38 cellular contexts compared by ENCODE assay signal in the genomic region with DNA sequence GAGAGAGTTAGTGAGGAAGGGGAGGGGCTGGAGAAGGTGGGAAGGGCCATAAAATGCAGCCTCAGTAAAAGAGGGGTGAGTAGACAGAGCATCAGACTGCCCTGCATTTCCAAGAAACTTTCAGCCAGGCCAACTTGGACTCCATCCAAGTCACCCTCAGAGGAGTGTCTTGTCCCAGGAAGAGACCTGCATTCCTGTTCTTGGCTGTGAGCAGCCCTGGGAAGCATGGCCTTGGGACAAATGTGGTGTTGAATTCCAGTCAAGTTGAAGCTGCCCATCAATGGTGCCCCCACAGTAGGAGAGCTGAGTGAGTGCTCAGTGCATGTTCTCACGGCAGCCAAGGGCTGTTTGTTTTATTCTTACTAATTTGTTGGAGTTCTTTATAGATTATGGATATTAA. TPM values are rescaled to one million over a fixed set of nuclear protein-coding genes. Genes with fewer than 3 reads are reported as not detected.
"Had no signal": no experiment of that assay in that cellular context is flagged by ENCODE, and none has a peak within 500 bp of the region (broad histone marks: within the 10 kb centered on the region; RNA-seq: fewer than 3 reads in every experiment).

No MANE protein-coding gene starts in this region.

- H3K4me3 Mint-ChIP-seq: activated B cell treated with CpG ODN at 0.5 μM for 24 hours; activated CD8-positive, alpha-beta memory T cell treated with anti-CD3 and anti-CD28 coated beads, Interleukin-2, amount 10 ng/mL, durations not matched to agents 7 days and 5 days; activated CD8-positive, alpha-beta T cell treated with anti-CD3 and anti-CD28 coated beads, Interleukin-2, amount 10 ng/mL, durations not matched to agents 7 days and 5 days; activated naive CD4-positive, alpha-beta T cell treated with anti-CD3 and anti-CD28 coated beads for 36 hours; activated naive CD4-positive, alpha-beta T cell treated with anti-CD3 and anti-CD28 coated beads, Interleukin-2, amount 50 U/mL, for 24 hours; activated naive CD8-positive, alpha-beta T cell treated with anti-CD3 and anti-CD28 coated beads for 36 hours; activated naive CD8-positive, alpha-beta T cell treated with anti-CD3 and anti-CD28 coated beads, Interleukin-2, amount 50 U/mL, for 24 hours; activated T-helper 1 cell treated with anti-CD3 and anti-CD28 coated beads, Interleukin-12 subunit alpha, Interleukin-12 subunit beta, Interleukin-2, Interleukin-4 antibody, amounts not matched to agents 30 ng/mL and 10 ng/mL and 1 ng/mL, durations not matched to agents 14 hours and 24 hours and 36 hours; effector memory CD8-positive, alpha-beta T cell; T-helper 17 cell; T-helper 2 cell treated with Interferon-gamma antibody and Interleukin-4, amounts not matched to agents 5 μg/mL and 100 μg/mL, for 36 hours had no signal

- H3K4me1 Mint-ChIP-seq: activated CD8-positive, alpha-beta memory T cell treated with anti-CD3 and anti-CD28 coated beads, Interleukin-2, amount 10 ng/mL, durations not matched to agents 7 days and 5 days; activated naive CD4-positive, alpha-beta T cell treated with anti-CD3 and anti-CD28 coated beads, Interleukin-2, amount 50 U/mL, for 24 hours; activated naive CD8-positive, alpha-beta T cell treated with anti-CD3 and anti-CD28 coated beads for 36 hours; activated naive CD8-positive, alpha-beta T cell treated with anti-CD3 and anti-CD28 coated beads, Interleukin-2, amount 50 U/mL, for 24 hours; T-helper 17 cell had no signal

- DNase-seq: activated B cell treated with CpG ODN at 0.5 μM for 24 hours; activated CD4-positive, alpha-beta T cell treated with anti-CD3 and anti-CD28 coated beads for 48 hours; activated CD4-positive, alpha-beta T cell treated with anti-CD3 and anti-CD28 coated beads, Interleukin-2, amount 50 U/mL, for 1 hour; activated CD4-positive, alpha-beta T cell treated with anti-CD3 and anti-CD28 coated beads, Interleukin-2, amount 50 U/mL, for 48 hours; activated CD8-positive, alpha-beta memory T cell treated with anti-CD3 and anti-CD28 coated beads, Interleukin-2, amount 10 ng/mL, durations not matched to agents 7 days and 5 days; activated CD8-positive, alpha-beta memory T cell treated with anti-CD3 and anti-CD28 coated beads, Interleukin-2, amount 50 U/mL, for 4 hours; activated CD8-positive, alpha-beta T cell treated with anti-CD3 and anti-CD28 coated beads, Interleukin-2, amount 10 ng/mL, durations not matched to agents 7 days and 5 days; activated effector memory CD4-positive, alpha-beta T cell treated with anti-CD3 and anti-CD28 coated beads, Interleukin-2, amount 50 U/mL, for 16 hours; activated naive CD4-positive, alpha-beta T cell treated with anti-CD3 and anti-CD28 coated beads for 36 hours; activated naive CD8-positive, alpha-beta T cell treated with anti-CD3 and anti-CD28 coated beads for 36 hours; activated naive CD8-positive, alpha-beta T cell treated with anti-CD3 and anti-CD28 coated beads, Interleukin-2, amount 50 U/mL, for 24 hours; activated T-cell treated with anti-CD3 and anti-CD28 coated beads, Interleukin-2, amount 50 U/mL, for 1 hour; activated T-cell treated with anti-CD3 and anti-CD28 coated beads, Interleukin-2, amount 50 U/mL, for 48 hours; adrenal gland; amygdala; aorta; body of pancreas; caudate nucleus; cortex of kidney; dermis blood vessel endothelial cell; effector CD4-positive, alpha-beta T cell; effector memory CD8-positive, alpha-beta T cell; erythroblast; esophagus squamous epithelium; foreskin melanocyte; heart right ventricle; T-helper 17 cell; T1000; WERI-Rb-1 had no signal

- H3K36me3 Mint-ChIP-seq: activated CD8-positive, alpha-beta memory T cell treated with anti-CD3 and anti-CD28 coated beads, Interleukin-2, amount 10 ng/mL, durations not matched to agents 7 days and 5 days; activated naive CD4-positive, alpha-beta T cell treated with anti-CD3 and anti-CD28 coated beads, Interleukin-2, amount 50 U/mL, for 24 hours; activated naive CD8-positive, alpha-beta T cell treated with anti-CD3 and anti-CD28 coated beads for 36 hours had no signal

- H3K27me3 Mint-ChIP-seq: activated CD8-positive, alpha-beta memory T cell treated with anti-CD3 and anti-CD28 coated beads, Interleukin-2, amount 10 ng/mL, durations not matched to agents 7 days and 5 days had no signal

- H3K27ac Mint-ChIP-seq: activated B cell treated with CpG ODN at 0.5 μM for 24 hours; activated CD8-positive, alpha-beta memory T cell treated with anti-CD3 and anti-CD28 coated beads, Interleukin-2, amount 10 ng/mL, durations not matched to agents 7 days and 5 days; activated CD8-positive, alpha-beta T cell treated with anti-CD3 and anti-CD28 coated beads, Interleukin-2, amount 10 ng/mL, durations not matched to agents 7 days and 5 days; activated naive CD4-positive, alpha-beta T cell treated with anti-CD3 and anti-CD28 coated beads for 36 hours; activated naive CD4-positive, alpha-beta T cell treated with anti-CD3 and anti-CD28 coated beads, Interleukin-2, amount 50 U/mL, for 24 hours; activated naive CD8-positive, alpha-beta T cell treated with anti-CD3 and anti-CD28 coated beads for 36 hours; activated naive CD8-positive, alpha-beta T cell treated with anti-CD3 and anti-CD28 coated beads, Interleukin-2, amount 50 U/mL, for 24 hours; activated T-helper 1 cell treated with anti-CD3 and anti-CD28 coated beads, Interleukin-12 subunit alpha, Interleukin-12 subunit beta, Interleukin-2, Interleukin-4 antibody, amounts not matched to agents 30 ng/mL and 10 ng/mL and 1 ng/mL, durations not matched to agents 14 hours and 24 hours and 36 hours; activated T-helper 2 cell treated with anti-CD3 and anti-CD28 coated beads, Interferon-gamma antibody, Interleukin-2, Interleukin-4, amounts not matched to agents 10 μg/mL and 5 μg/mL and 100 μg/mL, durations not matched to agents 14 hours and 24 hours and 36 hours; effector memory CD8-positive, alpha-beta T cell; T-helper 17 cell; T-helper 2 cell treated with Interferon-gamma antibody and Interleukin-4, amounts not matched to agents 5 μg/mL and 100 μg/mL, for 36 hours had no signal

- H3K9me3 Mint-ChIP-seq: activated B cell treated with CpG ODN at 0.5 μM for 24 hours; activated naive CD4-positive, alpha-beta T cell treated with anti-CD3 and anti-CD28 coated beads for 36 hours; activated naive CD4-positive, alpha-beta T cell treated with anti-CD3 and anti-CD28 coated beads, Interleukin-2, amount 50 U/mL, for 24 hours; activated naive CD8-positive, alpha-beta T cell treated with anti-CD3 and anti-CD28 coated beads for 36 hours; activated naive CD8-positive, alpha-beta T cell treated with anti-CD3 and anti-CD28 coated beads, Interleukin-2, amount 50 U/mL, for 24 hours; activated T-helper 1 cell treated with anti-CD3 and anti-CD28 coated beads, Interleukin-12 subunit alpha, Interleukin-12 subunit beta, Interleukin-2, Interleukin-4 antibody, amounts not matched to agents 30 ng/mL and 10 ng/mL and 1 ng/mL, durations not matched to agents 14 hours and 24 hours and 36 hours; activated T-helper 2 cell treated with anti-CD3 and anti-CD28 coated beads, Interferon-gamma antibody, Interleukin-2, Interleukin-4, amounts not matched to agents 10 μg/mL and 5 μg/mL and 100 μg/mL, durations not matched to agents 14 hours and 24 hours and 36 hours; T-helper 2 cell treated with Interferon-gamma antibody and Interleukin-4, amounts not matched to agents 5 μg/mL and 100 μg/mL, for 36 hours had no signal

RNA-seq across cellular contexts. Expression of a gene that starts 35.0 kb away (rescaled TPM):
- total RNA-seq: activated CD8-positive, alpha-beta memory T cell treated with anti-CD3 and anti-CD28 coated beads for 36 hours; activated CD8-positive, alpha-beta memory T cell treated with anti-CD3 and anti-CD28 coated beads, Interleukin-2, amount 10 ng/mL, durations not matched to agents 7 days and 5 days; activated CD8-positive, alpha-beta T cell treated with anti-CD3 and anti-CD28 coated beads, Interleukin-2, amount 10 ng/mL, durations not matched to agents 7 days and 5 days; activated naive CD4-positive, alpha-beta T cell treated with anti-CD3 and anti-CD28 coated beads for 36 hours; activated naive CD8-positive, alpha-beta T cell treated with anti-CD3 and anti-CD28 coated beads for 36 hours; activated T-helper 1 cell treated with anti-CD3 and anti-CD28 coated beads, Interleukin-12 subunit alpha, Interleukin-12 subunit beta, Interleukin-2, Interleukin-4 antibody, amounts not matched to agents 30 ng/mL and 10 ng/mL and 1 ng/mL, durations not matched to agents 14 hours and 24 hours and 36 hours; activated T-helper 2 cell treated with anti-CD3 and anti-CD28 coated beads, Interferon-gamma antibody, Interleukin-2, Interleukin-4, amounts not matched to agents 10 μg/mL and 5 μg/mL and 100 μg/mL, durations not matched to agents 14 hours and 24 hours and 36 hours; adrenal gland; aorta; chondrocyte; dermis blood vessel endothelial cell; esophagus squamous epithelium; fibroblast of lung; fibroblast of villous mesenchyme; glomerular endothelial cell; heart right ventricle; T-helper 17 cell had no signal
